Comparison of ENCODE assay signal across 21 cellular contexts in genomic region chr16:9380221-9380620, GRCh38.
"Had no signal": no experiment of that assay in that cellular context is flagged by ENCODE, and none has a peak within 500 bp of the region (broad histone marks: within the 10 kb centered on the region; RNA-seq: fewer than 3 reads in every experiment).

No MANE protein-coding gene starts in this region.

- H3K9me2 ChIP-seq: SK-N-SH had no signal

- H3K4me3 ChIP-seq: SJSA1 had no signal

- H3K27ac ChIP-seq: SJSA1 had no signal

- DNase-seq: KBM-7, NCI-H1092, NCI-H1105 treated with DMSO at 0.1 percent for 48 hours, NCI-H1417 treated with DMSO at 0.1 percent for 48 hours, NCI-H146, NCI-H1694 treated with DMSO at 0.1 percent for 48 hours, NCI-H1930, NCI-H2081, NCI-H2107, NCI-H226, NCI-H446, NCI-H510A, NCI-H524 treated with DMSO at 0.1 percent for 48 hours, NCI-H69, NCI-H774, Right ventricle myocardium superior, RPMI8226, SIG-M5, SK-N-SH, SW 1271 had no signal

- H3K36me3 ChIP-seq: SJSA1 had no signal

- H3K4me2 ChIP-seq: SK-N-SH had no signal

- H3K4me1 ChIP-seq: SJSA1 had no signal

- H3K9me3 ChIP-seq: SJSA1, SK-N-SH had no signal

- H3K27me3 ChIP-seq: SJSA1 had no signal
